1 cellular context compared by ENCODE assay signal in the genomic region with DNA sequence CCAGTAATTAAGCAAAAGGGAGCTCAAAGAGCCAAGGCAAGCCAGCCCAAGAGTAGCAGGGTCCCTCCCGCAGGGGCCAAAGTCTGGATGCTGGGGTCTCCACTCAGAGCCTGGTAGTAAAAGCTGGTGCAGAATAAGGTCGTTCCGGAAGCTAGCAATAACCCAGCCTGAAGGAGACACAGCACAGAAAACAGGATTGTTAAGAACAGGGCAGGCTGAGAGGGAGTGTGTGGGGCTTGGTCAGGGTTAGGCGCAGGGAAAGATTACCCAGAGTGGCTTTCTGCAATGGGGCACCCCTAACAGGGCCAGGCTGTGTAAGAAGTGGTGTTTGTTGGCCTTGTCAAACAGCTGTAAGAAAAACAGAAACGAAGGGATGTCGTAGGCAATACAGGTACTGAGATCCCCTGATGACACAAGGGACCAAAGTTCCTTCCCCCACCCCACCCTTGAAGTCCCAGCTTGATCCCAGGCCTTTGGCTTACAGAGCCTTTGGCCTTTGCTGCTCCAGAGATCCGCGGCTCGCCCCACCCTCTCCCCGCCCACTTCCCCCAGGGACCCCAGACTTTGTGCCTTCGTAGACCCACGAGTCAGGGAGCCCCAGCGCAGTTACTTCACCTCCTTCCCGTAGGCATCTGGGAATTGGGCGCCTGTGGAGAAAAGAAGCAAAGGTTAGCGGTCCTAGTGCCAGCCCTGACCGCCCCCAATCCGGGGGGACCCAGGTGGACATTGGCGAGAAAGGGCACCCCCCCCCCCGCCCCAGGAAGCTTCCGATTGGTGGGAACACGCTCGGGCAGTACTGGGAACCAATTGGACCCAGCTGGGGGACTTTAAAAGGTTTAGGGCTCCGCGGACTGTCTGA.
TF ChIP-seq lines count a peak whose summit lies in the region.

No MANE protein-coding gene starts in this region.

TF ChIP-seq in HepG2, 621 proteins besides CTCF, POLR2A, EP300 and RAD21 (continued from another document and continues in another):
- TF ChIP-seq ZNF678 (CRISPR knock-in tag; IDR thresholded peaks at IDR 0.05) (peak; percentile 60; the same call in 1 of the 2 replicates), ZNF629 (CRISPR knock-in tag; conservative IDR thresholded peaks at IDR 0.05) (peak; percentile 51; the same call in 1 of the 2 replicates), NPAS2 (CRISPR knock-in tag; IDR thresholded peaks at IDR 0.05; ENCODE audit: borderline replicate concordance) (no peak), GTF3A (CRISPR knock-in tag; conservative IDR thresholded peaks at IDR 0.05) (no peak), MIXL1 (CRISPR knock-in tag; IDR thresholded peaks at IDR 0.05) (no peak; the same call in 1 of the 2 replicates), TEAD3 (CRISPR knock-in tag; optimal IDR thresholded peaks at IDR 0.05; ENCODE audit: borderline replicate concordance) (peak; percentile 53), ZBTB42 (CRISPR knock-in tag; IDR thresholded peaks at IDR 0.05) (0 out of 2 replicates have a peak, but pooled peaks have one; percentile 16), MYC (CRISPR knock-in tag; IDR thresholded peaks at IDR 0.05; ENCODE audit: borderline replicate concordance) (peak; percentile 23; the same call in 1 of the 2 replicates), FOXP1 (IDR thresholded peaks at IDR 0.05) (no peak), FOXP1 (CRISPR knock-in tag; IDR thresholded peaks at IDR 0.05) (peak; percentile 38; the same call in 1 of the 2 replicates), KDM5A (IDR thresholded peaks at IDR 0.05; ENCODE audit: borderline replicate concordance, low read length) (peak; percentile 28; the same call in 1 of the 2 replicates), ZNF34 (CRISPR knock-in tag; IDR thresholded peaks at IDR 0.05; ENCODE audit: borderline replicate concordance) (no peak), GABPB1 (CRISPR knock-in tag; IDR thresholded peaks at IDR 0.05) (no peak; the same call in 1 of the 2 replicates), ZNF501 (CRISPR knock-in tag; IDR thresholded peaks at IDR 0.05) (0 out of 2 replicates have a peak, but pooled peaks have one; percentile 33), GABPA (IDR thresholded peaks at IDR 0.05; ENCODE audit: low read depth, low read length) (no peak), GABPA (CRISPR knock-in tag; IDR thresholded peaks at IDR 0.05; ENCODE audit: low read depth) (peak; percentile 39), MED1 (CRISPR knock-in tag; IDR thresholded peaks at IDR 0.05) (no peak; the same call in none of the 2 replicates)
- TF ChIP-seq, protein P1, sequence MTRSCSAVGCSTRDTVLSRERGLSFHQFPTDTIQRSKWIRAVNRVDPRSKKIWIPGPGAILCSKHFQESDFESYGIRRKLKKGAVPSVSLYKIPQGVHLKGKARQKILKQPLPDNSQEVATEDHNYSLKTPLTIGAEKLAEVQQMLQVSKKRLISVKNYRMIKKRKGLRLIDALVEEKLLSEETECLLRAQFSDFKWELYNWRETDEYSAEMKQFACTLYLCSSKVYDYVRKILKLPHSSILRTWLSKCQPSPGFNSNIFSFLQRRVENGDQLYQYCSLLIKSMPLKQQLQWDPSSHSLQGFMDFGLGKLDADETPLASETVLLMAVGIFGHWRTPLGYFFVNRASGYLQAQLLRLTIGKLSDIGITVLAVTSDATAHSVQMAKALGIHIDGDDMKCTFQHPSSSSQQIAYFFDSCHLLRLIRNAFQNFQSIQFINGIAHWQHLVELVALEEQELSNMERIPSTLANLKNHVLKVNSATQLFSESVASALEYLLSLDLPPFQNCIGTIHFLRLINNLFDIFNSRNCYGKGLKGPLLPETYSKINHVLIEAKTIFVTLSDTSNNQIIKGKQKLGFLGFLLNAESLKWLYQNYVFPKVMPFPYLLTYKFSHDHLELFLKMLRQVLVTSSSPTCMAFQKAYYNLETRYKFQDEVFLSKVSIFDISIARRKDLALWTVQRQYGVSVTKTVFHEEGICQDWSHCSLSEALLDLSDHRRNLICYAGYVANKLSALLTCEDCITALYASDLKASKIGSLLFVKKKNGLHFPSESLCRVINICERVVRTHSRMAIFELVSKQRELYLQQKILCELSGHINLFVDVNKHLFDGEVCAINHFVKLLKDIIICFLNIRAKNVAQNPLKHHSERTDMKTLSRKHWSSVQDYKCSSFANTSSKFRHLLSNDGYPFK (CRISPR knock-in tag; IDR thresholded peaks at IDR 0.05; ENCODE audit: borderline replicate concordance), result no peak; the same call in 1 of the 2 replicates
- TF ChIP-seq, protein P2, sequence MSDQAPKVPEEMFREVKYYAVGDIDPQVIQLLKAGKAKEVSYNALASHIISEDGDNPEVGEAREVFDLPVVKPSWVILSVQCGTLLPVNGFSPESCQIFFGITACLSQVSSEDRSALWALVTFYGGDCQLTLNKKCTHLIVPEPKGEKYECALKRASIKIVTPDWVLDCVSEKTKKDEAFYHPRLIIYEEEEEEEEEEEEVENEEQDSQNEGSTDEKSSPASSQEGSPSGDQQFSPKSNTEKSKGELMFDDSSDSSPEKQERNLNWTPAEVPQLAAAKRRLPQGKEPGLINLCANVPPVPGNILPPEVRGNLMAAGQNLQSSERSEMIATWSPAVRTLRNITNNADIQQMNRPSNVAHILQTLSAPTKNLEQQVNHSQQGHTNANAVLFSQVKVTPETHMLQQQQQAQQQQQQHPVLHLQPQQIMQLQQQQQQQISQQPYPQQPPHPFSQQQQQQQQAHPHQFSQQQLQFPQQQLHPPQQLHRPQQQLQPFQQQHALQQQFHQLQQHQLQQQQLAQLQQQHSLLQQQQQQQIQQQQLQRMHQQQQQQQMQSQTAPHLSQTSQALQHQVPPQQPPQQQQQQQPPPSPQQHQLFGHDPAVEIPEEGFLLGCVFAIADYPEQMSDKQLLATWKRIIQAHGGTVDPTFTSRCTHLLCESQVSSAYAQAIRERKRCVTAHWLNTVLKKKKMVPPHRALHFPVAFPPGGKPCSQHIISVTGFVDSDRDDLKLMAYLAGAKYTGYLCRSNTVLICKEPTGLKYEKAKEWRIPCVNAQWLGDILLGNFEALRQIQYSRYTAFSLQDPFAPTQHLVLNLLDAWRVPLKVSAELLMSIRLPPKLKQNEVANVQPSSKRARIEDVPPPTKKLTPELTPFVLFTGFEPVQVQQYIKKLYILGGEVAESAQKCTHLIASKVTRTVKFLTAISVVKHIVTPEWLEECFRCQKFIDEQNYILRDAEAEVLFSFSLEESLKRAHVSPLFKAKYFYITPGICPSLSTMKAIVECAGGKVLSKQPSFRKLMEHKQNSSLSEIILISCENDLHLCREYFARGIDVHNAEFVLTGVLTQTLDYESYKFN (CRISPR knock-in tag; conservative IDR thresholded peaks at IDR 0.05), result peak; percentile 71
- TF ChIP-seq, protein P3, sequence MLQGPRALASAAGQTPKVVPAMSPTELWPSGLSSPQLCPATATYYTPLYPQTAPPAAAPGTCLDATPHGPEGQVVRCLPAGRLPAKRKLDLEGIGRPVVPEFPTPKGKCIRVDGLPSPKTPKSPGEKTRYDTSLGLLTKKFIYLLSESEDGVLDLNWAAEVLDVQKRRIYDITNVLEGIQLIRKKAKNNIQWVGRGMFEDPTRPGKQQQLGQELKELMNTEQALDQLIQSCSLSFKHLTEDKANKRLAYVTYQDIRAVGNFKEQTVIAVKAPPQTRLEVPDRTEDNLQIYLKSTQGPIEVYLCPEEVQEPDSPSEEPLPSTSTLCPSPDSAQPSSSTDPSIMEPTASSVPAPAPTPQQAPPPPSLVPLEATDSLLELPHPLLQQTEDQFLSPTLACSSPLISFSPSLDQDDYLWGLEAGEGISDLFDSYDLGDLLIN (CRISPR knock-in tag; IDR thresholded peaks at IDR 0.05; ENCODE audit: borderline replicate concordance), result no peak
- TF ChIP-seq, protein P4, sequence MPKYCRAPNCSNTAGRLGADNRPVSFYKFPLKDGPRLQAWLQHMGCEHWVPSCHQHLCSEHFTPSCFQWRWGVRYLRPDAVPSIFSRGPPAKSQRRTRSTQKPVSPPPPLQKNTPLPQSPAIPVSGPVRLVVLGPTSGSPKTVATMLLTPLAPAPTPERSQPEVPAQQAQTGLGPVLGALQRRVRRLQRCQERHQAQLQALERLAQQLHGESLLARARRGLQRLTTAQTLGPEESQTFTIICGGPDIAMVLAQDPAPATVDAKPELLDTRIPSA (CRISPR knock-in tag; IDR thresholded peaks at IDR 0.05; ENCODE audit: borderline replicate concordance), result no peak
- TF ChIP-seq, protein P5, sequence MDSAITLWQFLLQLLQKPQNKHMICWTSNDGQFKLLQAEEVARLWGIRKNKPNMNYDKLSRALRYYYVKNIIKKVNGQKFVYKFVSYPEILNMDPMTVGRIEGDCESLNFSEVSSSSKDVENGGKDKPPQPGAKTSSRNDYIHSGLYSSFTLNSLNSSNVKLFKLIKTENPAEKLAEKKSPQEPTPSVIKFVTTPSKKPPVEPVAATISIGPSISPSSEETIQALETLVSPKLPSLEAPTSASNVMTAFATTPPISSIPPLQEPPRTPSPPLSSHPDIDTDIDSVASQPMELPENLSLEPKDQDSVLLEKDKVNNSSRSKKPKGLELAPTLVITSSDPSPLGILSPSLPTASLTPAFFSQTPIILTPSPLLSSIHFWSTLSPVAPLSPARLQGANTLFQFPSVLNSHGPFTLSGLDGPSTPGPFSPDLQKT (CRISPR knock-in tag; IDR thresholded peaks at IDR 0.05; ENCODE audit: borderline replicate concordance), result no peak
- TF ChIP-seq, protein P6, sequence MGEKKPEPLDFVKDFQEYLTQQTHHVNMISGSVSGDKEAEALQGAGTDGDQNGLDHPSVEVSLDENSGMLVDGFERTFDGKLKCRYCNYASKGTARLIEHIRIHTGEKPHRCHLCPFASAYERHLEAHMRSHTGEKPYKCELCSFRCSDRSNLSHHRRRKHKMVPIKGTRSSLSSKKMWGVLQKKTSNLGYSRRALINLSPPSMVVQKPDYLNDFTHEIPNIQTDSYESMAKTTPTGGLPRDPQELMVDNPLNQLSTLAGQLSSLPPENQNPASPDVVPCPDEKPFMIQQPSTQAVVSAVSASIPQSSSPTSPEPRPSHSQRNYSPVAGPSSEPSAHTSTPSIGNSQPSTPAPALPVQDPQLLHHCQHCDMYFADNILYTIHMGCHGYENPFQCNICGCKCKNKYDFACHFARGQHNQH (CRISPR knock-in tag; IDR thresholded peaks at IDR 0.05), result peak; percentile 35; the same call in 1 of the 2 replicates
- TF ChIP-seq, protein P7, sequence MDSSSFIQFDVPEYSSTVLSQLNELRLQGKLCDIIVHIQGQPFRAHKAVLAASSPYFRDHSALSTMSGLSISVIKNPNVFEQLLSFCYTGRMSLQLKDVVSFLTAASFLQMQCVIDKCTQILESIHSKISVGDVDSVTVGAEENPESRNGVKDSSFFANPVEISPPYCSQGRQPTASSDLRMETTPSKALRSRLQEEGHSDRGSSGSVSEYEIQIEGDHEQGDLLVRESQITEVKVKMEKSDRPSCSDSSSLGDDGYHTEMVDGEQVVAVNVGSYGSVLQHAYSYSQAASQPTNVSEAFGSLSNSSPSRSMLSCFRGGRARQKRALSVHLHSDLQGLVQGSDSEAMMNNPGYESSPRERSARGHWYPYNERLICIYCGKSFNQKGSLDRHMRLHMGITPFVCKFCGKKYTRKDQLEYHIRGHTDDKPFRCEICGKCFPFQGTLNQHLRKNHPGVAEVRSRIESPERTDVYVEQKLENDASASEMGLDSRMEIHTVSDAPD (CRISPR knock-in tag; IDR thresholded peaks at IDR 0.05), result no peak
- TF ChIP-seq, protein P8, sequence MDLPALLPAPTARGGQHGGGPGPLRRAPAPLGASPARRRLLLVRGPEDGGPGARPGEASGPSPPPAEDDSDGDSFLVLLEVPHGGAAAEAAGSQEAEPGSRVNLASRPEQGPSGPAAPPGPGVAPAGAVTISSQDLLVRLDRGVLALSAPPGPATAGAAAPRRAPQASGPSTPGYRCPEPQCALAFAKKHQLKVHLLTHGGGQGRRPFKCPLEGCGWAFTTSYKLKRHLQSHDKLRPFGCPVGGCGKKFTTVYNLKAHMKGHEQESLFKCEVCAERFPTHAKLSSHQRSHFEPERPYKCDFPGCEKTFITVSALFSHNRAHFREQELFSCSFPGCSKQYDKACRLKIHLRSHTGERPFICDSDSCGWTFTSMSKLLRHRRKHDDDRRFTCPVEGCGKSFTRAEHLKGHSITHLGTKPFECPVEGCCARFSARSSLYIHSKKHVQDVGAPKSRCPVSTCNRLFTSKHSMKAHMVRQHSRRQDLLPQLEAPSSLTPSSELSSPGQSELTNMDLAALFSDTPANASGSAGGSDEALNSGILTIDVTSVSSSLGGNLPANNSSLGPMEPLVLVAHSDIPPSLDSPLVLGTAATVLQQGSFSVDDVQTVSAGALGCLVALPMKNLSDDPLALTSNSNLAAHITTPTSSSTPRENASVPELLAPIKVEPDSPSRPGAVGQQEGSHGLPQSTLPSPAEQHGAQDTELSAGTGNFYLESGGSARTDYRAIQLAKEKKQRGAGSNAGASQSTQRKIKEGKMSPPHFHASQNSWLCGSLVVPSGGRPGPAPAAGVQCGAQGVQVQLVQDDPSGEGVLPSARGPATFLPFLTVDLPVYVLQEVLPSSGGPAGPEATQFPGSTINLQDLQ (CRISPR knock-in tag; IDR thresholded peaks at IDR 0.05), result 0 out of 2 replicates have a peak, but pooled peaks have one; percentile 35
- TF ChIP-seq, protein P9, sequence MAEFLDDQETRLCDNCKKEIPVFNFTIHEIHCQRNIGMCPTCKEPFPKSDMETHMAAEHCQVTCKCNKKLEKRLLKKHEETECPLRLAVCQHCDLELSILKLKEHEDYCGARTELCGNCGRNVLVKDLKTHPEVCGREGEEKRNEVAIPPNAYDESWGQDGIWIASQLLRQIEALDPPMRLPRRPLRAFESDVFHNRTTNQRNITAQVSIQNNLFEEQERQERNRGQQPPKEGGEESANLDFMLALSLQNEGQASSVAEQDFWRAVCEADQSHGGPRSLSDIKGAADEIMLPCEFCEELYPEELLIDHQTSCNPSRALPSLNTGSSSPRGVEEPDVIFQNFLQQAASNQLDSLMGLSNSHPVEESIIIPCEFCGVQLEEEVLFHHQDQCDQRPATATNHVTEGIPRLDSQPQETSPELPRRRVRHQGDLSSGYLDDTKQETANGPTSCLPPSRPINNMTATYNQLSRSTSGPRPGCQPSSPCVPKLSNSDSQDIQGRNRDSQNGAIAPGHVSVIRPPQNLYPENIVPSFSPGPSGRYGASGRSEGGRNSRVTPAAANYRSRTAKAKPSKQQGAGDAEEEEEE (CRISPR knock-in tag; IDR thresholded peaks at IDR 0.05; ENCODE audit: borderline replicate concordance), result no peak
- TF ChIP-seq, protein P10, sequence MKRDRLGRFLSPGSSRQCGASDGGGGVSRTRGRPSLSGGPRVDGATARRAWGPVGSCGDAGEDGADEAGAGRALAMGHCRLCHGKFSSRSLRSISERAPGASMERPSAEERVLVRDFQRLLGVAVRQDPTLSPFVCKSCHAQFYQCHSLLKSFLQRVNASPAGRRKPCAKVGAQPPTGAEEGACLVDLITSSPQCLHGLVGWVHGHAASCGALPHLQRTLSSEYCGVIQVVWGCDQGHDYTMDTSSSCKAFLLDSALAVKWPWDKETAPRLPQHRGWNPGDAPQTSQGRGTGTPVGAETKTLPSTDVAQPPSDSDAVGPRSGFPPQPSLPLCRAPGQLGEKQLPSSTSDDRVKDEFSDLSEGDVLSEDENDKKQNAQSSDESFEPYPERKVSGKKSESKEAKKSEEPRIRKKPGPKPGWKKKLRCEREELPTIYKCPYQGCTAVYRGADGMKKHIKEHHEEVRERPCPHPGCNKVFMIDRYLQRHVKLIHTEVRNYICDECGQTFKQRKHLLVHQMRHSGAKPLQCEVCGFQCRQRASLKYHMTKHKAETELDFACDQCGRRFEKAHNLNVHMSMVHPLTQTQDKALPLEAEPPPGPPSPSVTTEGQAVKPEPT (CRISPR knock-in tag; IDR thresholded peaks at IDR 0.05; ENCODE audit: low read depth), result no peak
- TF ChIP-seq, protein P11, sequence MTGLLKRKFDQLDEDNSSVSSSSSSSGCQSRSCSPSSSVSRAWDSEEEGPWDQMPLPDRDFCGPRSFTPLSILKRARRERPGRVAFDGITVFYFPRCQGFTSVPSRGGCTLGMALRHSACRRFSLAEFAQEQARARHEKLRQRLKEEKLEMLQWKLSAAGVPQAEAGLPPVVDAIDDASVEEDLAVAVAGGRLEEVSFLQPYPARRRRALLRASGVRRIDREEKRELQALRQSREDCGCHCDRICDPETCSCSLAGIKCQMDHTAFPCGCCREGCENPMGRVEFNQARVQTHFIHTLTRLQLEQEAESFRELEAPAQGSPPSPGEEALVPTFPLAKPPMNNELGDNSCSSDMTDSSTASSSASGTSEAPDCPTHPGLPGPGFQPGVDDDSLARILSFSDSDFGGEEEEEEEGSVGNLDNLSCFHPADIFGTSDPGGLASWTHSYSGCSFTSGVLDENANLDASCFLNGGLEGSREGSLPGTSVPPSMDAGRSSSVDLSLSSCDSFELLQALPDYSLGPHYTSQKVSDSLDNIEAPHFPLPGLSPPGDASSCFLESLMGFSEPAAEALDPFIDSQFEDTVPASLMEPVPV (CRISPR knock-in tag; IDR thresholded peaks at IDR 0.05), result peak; percentile 28; the same call in 1 of the 2 replicates
